ENCODE assay signal across 28 cellular contexts in genomic region chr1:215406927-215407326, GRCh38.
"Had no signal": no experiment of that assay in that cellular context is flagged by ENCODE, and none has a peak within 500 bp of the region (broad histone marks: within the 10 kb centered on the region; RNA-seq: fewer than 3 reads in every experiment).

No MANE protein-coding gene starts in this region.

- H3K9me3 ChIP-seq: ascending aorta had no signal

- DNase-seq: activated B cell treated with CpG ODN at 0.5 μM for 24 hours; activated CD4-positive, alpha-beta memory T cell treated with anti-CD3 and anti-CD28 coated beads, Interleukin-2, amount 10 ng/mL, durations not matched to agents 7 days and 5 days; activated CD4-positive, alpha-beta T cell treated with anti-CD3 and anti-CD28 coated beads for 1 hour; activated CD4-positive, alpha-beta T cell treated with anti-CD3 and anti-CD28 coated beads for 36 hours; activated CD4-positive, alpha-beta T cell treated with anti-CD3 and anti-CD28 coated beads for 48 hours; activated CD4-positive, alpha-beta T cell treated with anti-CD3 and anti-CD28 coated beads, Interleukin-2, amount 10 ng/mL, durations not matched to agents 7 days and 5 days; activated CD4-positive, alpha-beta T cell treated with anti-CD3 and anti-CD28 coated beads, Interleukin-2, amount 50 U/mL, for 48 hours; activated CD8-positive, alpha-beta memory T cell treated with anti-CD3 and anti-CD28 coated beads for 24 hours; activated CD8-positive, alpha-beta memory T cell treated with anti-CD3 and anti-CD28 coated beads, Interleukin-2, amount 10 ng/mL, durations not matched to agents 7 days and 5 days; activated CD8-positive, alpha-beta memory T cell treated with anti-CD3 and anti-CD28 coated beads, Interleukin-2, amount 50 U/mL, for 48 hours; activated CD8-positive, alpha-beta T cell treated with anti-CD3 and anti-CD28 coated beads, Interleukin-2, amount 10 ng/mL, durations not matched to agents 7 days and 5 days; activated effector memory CD4-positive, alpha-beta T cell treated with Interleukin-2 at 50 U/mL for 16 hours; activated gamma-delta T cell; activated naive CD4-positive, alpha-beta T cell treated with anti-CD3 and anti-CD28 coated beads, Interleukin-2, amount 10 ng/mL, durations not matched to agents 7 days and 5 days; activated naive CD4-positive, alpha-beta T cell treated with Interleukin-2 at 50 U/mL for 16 hours; activated naive CD8-positive, alpha-beta T cell treated with anti-CD3 and anti-CD28 coated beads, Interleukin-2, amount 10 ng/mL, durations not matched to agents 7 days and 5 days; activated naive CD8-positive, alpha-beta T cell treated with anti-CD3 and anti-CD28 coated beads, Interleukin-2, amount 50 U/mL, for 24 hours; activated T-cell treated with anti-CD3 and anti-CD28 coated beads, Interleukin-2, amount 50 U/mL, for 24 hours; activated T-cell treated with anti-CD3 and anti-CD28 coated beads, Interleukin-2, amount 50 U/mL, for 48 hours; amygdala; anterior cingulate cortex; caudate nucleus; T-helper 1 cell; T-helper 2 cell; T-helper 9 cell had no signal

- H3K27ac ChIP-seq: ascending aorta, cardiac muscle cell, VCaP had no signal

- H3K4me3 ChIP-seq: ascending aorta, cardiac muscle cell had no signal

- H3K4me1 ChIP-seq: ascending aorta had no signal

- ATAC-seq: activated CD4-positive, alpha-beta T cell treated with anti-CD3 and anti-CD28 coated beads for 36 hours; activated CD8-positive, alpha-beta memory T cell treated with anti-CD3 and anti-CD28 coated beads, Interleukin-2, amount 10 ng/mL, durations not matched to agents 7 days and 5 days; activated CD8-positive, alpha-beta T cell treated with anti-CD3 and anti-CD28 coated beads, Interleukin-2, amount 10 ng/mL, durations not matched to agents 7 days and 5 days; activated naive CD8-positive, alpha-beta T cell treated with anti-CD3 and anti-CD28 coated beads, Interleukin-2, amount 50 U/mL, for 24 hours had no signal

- H3K27me3 ChIP-seq: ascending aorta, cardiac muscle cell had no signal

- H3K36me3 ChIP-seq: ascending aorta, cardiac muscle cell had no signal
